8 cellular contexts compared by ENCODE assay signal in genomic region chr12:57127710-57128518, GRCh38. TPM values are rescaled to one million over a fixed set of nuclear protein-coding genes. Genes with fewer than 3 reads are reported as not detected.
A peak's percentile ranks its signal among the peaks of the same experiment; 100 is the strongest.
DNase-seq lines count a peak whose midpoint lies in the region; ATAC-seq, FAIRE-seq and TF ChIP-seq lines count a peak whose summit lies in the region.

LRP1 (plus strand) TSS chr12:57128483; CDS start chr12:57128965, 482 bp downstream.

- H3K36me3 ChIP-seq in colonic mucosa = no peaks in the 10 kb centered on the region

- peak within 1 kb of the TSS; percentile 75 for H3K27ac ChIP-seq in 22Rv1
- H3K27ac ChIP-seq in colonic mucosa = peak within 1 kb of the TSS; percentile 99
- H3K27ac ChIP-seq in layer of hippocampus (ENCODE audit: low read depth, low read length) = peak within 1 kb of the TSS; percentile 92

- intact Hi-C loops in colonic mucosa (cut with DNase I) = no loop called here

- H3K4me1 ChIP-seq in colonic mucosa = peaks cover 5% of the 10 kb centered on the region

- H3K9ac ChIP-seq in colonic mucosa (ENCODE audit: low read depth in 2 of 2, low read length in 2 of 2) = peak within 1 kb of the TSS; percentile 84 to 94

- ATAC-seq in HG03571 (IDR thresholded peaks at IDR 0.05; ENCODE audit: unreplicated experiment) = no peak

- H3K27me3 ChIP-seq in colonic mucosa = no peaks in the 10 kb centered on the region
- no peaks in the 10 kb centered on the region for H3K27me3 ChIP-seq in layer of hippocampus (ENCODE audit: control insufficient read depth, insufficient read depth, low read length)

- DNase-seq in GM19239 (ENCODE audit: insufficient read length, low spot score) = peak; percentile 48
- DNase-seq in NCI-H2196 treated with DMSO at 0.1 percent for 48 hours (lab: John Stamatoyannopoulos, UW; ENCODE audit: unreplicated experiment) = peak; percentile 59
- peak; percentile 75 for DNase-seq in activated CD4-positive, alpha-beta T cell treated with anti-CD3 and anti-CD28 coated beads, Interleukin-2, amount 50 U/mL, for 1 hour
- DNase-seq in colonic mucosa = peak; percentile 89
- DNase-seq in stimulated activated CD4-positive, alpha-beta T cell treated with anti-CD3 and anti-CD28 coated beads, Interleukin-15, amount 100 ng/mL, for 48 hours (ENCODE audit: low read depth in 2 of 2) = peak; percentile 55 to 68

- TF ChIP-seq CTCF in 22Rv1 (IDR thresholded peaks at IDR 0.05) (no peak), colonic mucosa (IDR thresholded peaks at IDR 0.05) (no peak)

- H3K9me3 ChIP-seq in colonic mucosa = no peaks in the 10 kb centered on the region

- H3K4me3 ChIP-seq in colonic mucosa = peak within 1 kb of the TSS; percentile 86

- FAIRE-seq in GM19239 (lab: Jason Lieb, UNC) = peak; percentile 63

RNA-seq across cellular contexts. Expression of gene LRP1, which starts in this region (rescaled TPM):
- 100 to 1,000 TPM; 107 to 123 TPM for total RNA-seq in colonic mucosa
